Comparison of ENCODE assay signal across 28 cellular contexts in genomic region chr5:27815061-27815460, GRCh38.
"Had no signal": no experiment of that assay in that cellular context is flagged by ENCODE, and none has a peak within 500 bp of the region (broad histone marks: within the 10 kb centered on the region; RNA-seq: fewer than 3 reads in every experiment).

No MANE protein-coding gene starts in this region.

- DNase-seq: dorsolateral prefrontal cortex; effector CD4-positive, alpha-beta T cell; foreskin fibroblast; gastrocnemius medialis; heart left ventricle; kidney; left cardiac atrium; left lung; mesenchymal stem cell; mucosa of descending colon; naive B cell; stimulated activated CD4-positive, alpha-beta T cell treated with anti-CD3 and anti-CD28 coated beads, Interleukin-12 subunit alpha, Interleukin-12 subunit beta, amount 100 ng/mL, for 4 hours; stimulated activated CD4-positive, alpha-beta T cell treated with anti-CD3 and anti-CD28 coated beads, Interleukin-1b, Interleukin-23, amount 100 ng/mL, for 48 hours; stimulated activated CD4-positive, alpha-beta T cell treated with anti-CD3 and anti-CD28 coated beads, Interleukin-4, amount 100 ng/mL, for 1 hour; stimulated activated CD8-positive, alpha-beta memory T cell treated with anti-CD3 and anti-CD28 coated beads, Interleukin-4, amount 100 ng/mL, for 48 hours; stimulated activated naive CD4-positive, alpha-beta T cell; stimulated activated naive CD8-positive, alpha-beta T cell treated with anti-CD3 and anti-CD28 coated beads, Interleukin-15, amount 100 ng/mL, for 72 hours; transverse colon; upper lobe of right lung; uterus had no signal

- H3K9me3 ChIP-seq: gastrocnemius medialis, right atrium auricular region, suprapubic skin, upper lobe of right lung, uterus had no signal

- H3K4me3 ChIP-seq: dorsolateral prefrontal cortex, gastrocnemius medialis, heart left ventricle, hepatocyte, left lung, mucosa of descending colon, neural progenitor cell, right atrium auricular region, smooth muscle cell, suprapubic skin, transverse colon, upper lobe of right lung, uterus had no signal

- H3K36me3 ChIP-seq: gastrocnemius medialis, heart left ventricle, left lung, neural progenitor cell, right atrium auricular region, suprapubic skin, transverse colon, upper lobe of right lung, uterus had no signal

- H3K27ac ChIP-seq: dorsolateral prefrontal cortex, gastrocnemius medialis, heart left ventricle, hepatocyte, left lung, neural progenitor cell, parathyroid adenoma, right atrium auricular region, suprapubic skin, transverse colon, upper lobe of right lung, uterus had no signal

- ATAC-seq: gastrocnemius medialis; heart left ventricle; left cardiac atrium; left lung; mucosa of descending colon; natural killer cell treated with Interleukin-12 subunit alpha and Interleukin-12 subunit beta and Interleukin-15 and Interleukin-18, amount 100 ng/mL, for 72 hours; sciatic nerve; stimulated activated naive CD8-positive, alpha-beta T cell treated with anti-CD3 and anti-CD28 coated beads, Interleukin-15, amount 100 ng/mL, for 72 hours; upper lobe of right lung had no signal

- H3K4me1 ChIP-seq: gastrocnemius medialis, heart left ventricle, left lung, neural progenitor cell, parathyroid adenoma, right atrium auricular region, suprapubic skin, transverse colon, upper lobe of right lung, uterus had no signal
